31 cellular contexts compared by ENCODE assay signal in the genomic region with DNA sequence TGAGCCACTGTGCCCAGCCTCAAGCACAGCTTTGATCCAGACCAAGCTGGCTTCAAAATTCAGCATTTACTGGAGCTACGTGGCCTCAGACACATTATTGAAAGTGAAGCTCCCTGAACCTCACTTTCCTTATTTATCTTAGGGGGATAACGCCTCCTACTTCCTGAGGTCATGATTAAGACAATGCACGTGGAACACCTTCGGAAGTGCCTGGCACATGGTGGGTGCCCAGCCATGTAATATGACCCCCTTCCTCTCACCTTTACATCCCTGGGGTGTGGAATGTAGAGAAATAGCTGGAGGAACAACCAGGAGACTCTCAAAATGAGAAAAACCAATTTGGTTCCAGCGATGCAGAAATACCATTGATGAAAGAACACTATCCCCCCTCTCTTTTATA. TPM values are rescaled to one million over a fixed set of nuclear protein-coding genes. Genes with fewer than 3 reads are reported as not detected.
"Had no signal": no experiment of that assay in that cellular context is flagged by ENCODE, and none has a peak within 500 bp of the region (broad histone marks: within the 10 kb centered on the region; RNA-seq: fewer than 3 reads in every experiment).

No MANE protein-coding gene starts in this region.

- DNase-seq: islet precursor cell; left ventricle myocardium inferior; midbrain; mucosa of descending colon; naive thymus-derived CD4-positive, alpha-beta T cell; ovary; psoas muscle; right lobe of liver; stimulated activated CD4-positive, alpha-beta T cell treated with anti-CD3 and anti-CD28 coated beads, Interleukin-1b, Interleukin-23, amount 100 ng/mL, for 48 hours; stimulated activated CD4-positive, alpha-beta T cell treated with anti-CD3 and anti-CD28 coated beads, Interleukin-2, amount 100 ng/mL, for 48 hours; stimulated activated CD4-positive, alpha-beta T cell treated with anti-CD3 and anti-CD28 coated beads, Interleukin-4, amount 100 ng/mL, for 4 hours; stimulated activated CD8-positive, alpha-beta memory T cell treated with anti-CD3 and anti-CD28 coated beads, Interleukin-4, amount 100 ng/mL, for 48 hours; stimulated activated naive CD4-positive, alpha-beta T cell treated with Interleukin-2 at 50 U/mL for 16 hours; stimulated activated naive CD8-positive, alpha-beta T cell treated with anti-CD3 and anti-CD28 coated beads, Interleukin-15, amount 100 ng/mL, for 72 hours; substantia nigra; uterus had no signal

- H3K4me1 ChIP-seq: left ventricle myocardium inferior, psoas muscle, right lobe of liver, tibial nerve, uterus had no signal

- H3K9me3 ChIP-seq: left ventricle myocardium inferior, mucosa of descending colon, ovary, psoas muscle, right lobe of liver, tibial nerve, uterus had no signal

- ATAC-seq: mucosa of descending colon; naive thymus-derived CD4-positive, alpha-beta T cell; psoas muscle; stimulated activated memory B cell treated with anti-CD40 and anti-IgM and Interleukin-4, amounts not matched to agents 10 μg/mL and 1 μg/mL and 100 μg/mL, for 72 hours; stimulated activated naive CD8-positive, alpha-beta T cell treated with anti-CD3 and anti-CD28 coated beads, Interleukin-15, amount 100 ng/mL, for 72 hours had no signal

- H3K27ac ChIP-seq: hepatocyte, left ventricle myocardium inferior, ovary, psoas muscle, right lobe of liver, tibial nerve, uterus had no signal

- H3K27me3 ChIP-seq: hepatocyte, ovary, right lobe of liver, tibial nerve, uterus had no signal

- H3K4me3 ChIP-seq: hepatocyte, left ventricle myocardium inferior, lung, mucosa of descending colon, ovary, psoas muscle, right lobe of liver, smooth muscle cell, tibial nerve, uterus had no signal

- H3K36me3 ChIP-seq: left ventricle myocardium inferior, ovary, right lobe of liver, tibial nerve, uterus had no signal

RNA-seq across cellular contexts. Expression of a gene that starts 1.6 kb away (rescaled TPM):
- total RNA-seq: hepatocyte; kidney epithelial cell; left ventricle myocardium inferior; mucosa of descending colon; myocyte; naive thymus-derived CD4-positive, alpha-beta T cell; natural killer cell treated with Interleukin-12 subunit alpha and Interleukin-12 subunit beta and Interleukin-15 and Interleukin-18, amount 100 ng/mL, for 72 hours; omental fat pad; right lobe of liver; skeletal muscle tissue; smooth muscle cell; temporal lobe; ureter; uterus had no signal
- polyA plus RNA-seq: naive thymus-derived CD4-positive, alpha-beta T cell; neural cell; ovary; smooth muscle cell had no signal

RNA-seq across cellular contexts. Expression of a gene that starts 6.4 kb away (rescaled TPM):
- total RNA-seq: hepatocyte; kidney epithelial cell; left ventricle myocardium inferior; lower leg skin; lung; mesenteric fat pad; myocyte; naive thymus-derived CD4-positive, alpha-beta T cell; natural killer cell treated with Interleukin-12 subunit alpha and Interleukin-12 subunit beta and Interleukin-15 and Interleukin-18, amount 100 ng/mL, for 72 hours; omental fat pad; ovary; right lobe of liver; skeletal muscle tissue; smooth muscle cell; tibial nerve; ureter; uterus had no signal
- polyA plus RNA-seq: lung; naive thymus-derived CD4-positive, alpha-beta T cell; ovary; smooth muscle cell had no signal

RNA-seq across cellular contexts. Expression of a gene that starts 17.9 kb away (rescaled TPM):
- total RNA-seq: hepatocyte; kidney epithelial cell; left ventricle myocardium inferior; lower leg skin; lung; mesenteric fat pad; mucosa of descending colon; myocyte; naive thymus-derived CD4-positive, alpha-beta T cell; natural killer cell treated with Interleukin-12 subunit alpha and Interleukin-12 subunit beta and Interleukin-15 and Interleukin-18, amount 100 ng/mL, for 72 hours; omental fat pad; ovary; psoas muscle; right lobe of liver; skeletal muscle tissue; smooth muscle cell; temporal lobe; tibial nerve; ureter; uterus had no signal
- polyA plus RNA-seq: hepatocyte; lung; naive thymus-derived CD4-positive, alpha-beta T cell; neural cell; ovary; psoas muscle; smooth muscle cell had no signal

RNA-seq across cellular contexts. Expression of a gene that starts 22.3 kb away (rescaled TPM):
- total RNA-seq: hepatocyte; kidney epithelial cell; left ventricle myocardium inferior; lower leg skin; lung; mesenteric fat pad; mucosa of descending colon; myocyte; naive thymus-derived CD4-positive, alpha-beta T cell; natural killer cell treated with Interleukin-12 subunit alpha and Interleukin-12 subunit beta and Interleukin-15 and Interleukin-18, amount 100 ng/mL, for 72 hours; omental fat pad; ovary; psoas muscle; right lobe of liver; skeletal muscle tissue; smooth muscle cell; temporal lobe; tibial nerve; ureter; uterus had no signal
- polyA plus RNA-seq: hepatocyte; lung; naive thymus-derived CD4-positive, alpha-beta T cell; neural cell; ovary; psoas muscle had no signal
